1 cellular context compared by ENCODE assay signal in the genomic region with DNA sequence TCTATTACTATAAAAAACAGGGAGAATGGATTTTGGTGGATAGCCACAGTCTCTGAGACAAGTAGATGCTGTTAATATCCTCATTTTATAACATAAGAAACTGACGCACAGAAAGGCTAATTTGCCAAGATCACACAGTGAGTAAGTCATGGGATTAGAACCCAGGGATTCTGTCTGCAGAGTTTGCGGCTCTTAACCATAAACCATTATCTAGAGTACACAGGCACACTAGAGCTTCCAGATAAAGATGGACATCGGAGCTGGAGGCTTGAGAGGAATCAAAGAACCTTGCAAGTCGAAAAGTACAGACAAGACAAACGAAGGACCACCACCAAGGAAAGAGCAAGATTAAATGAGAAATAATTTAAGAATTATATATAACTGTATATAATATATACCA.
A peak's percentile ranks its signal among the peaks of the same experiment; 100 is the strongest.
TF ChIP-seq lines count a peak whose summit lies in the region.

No MANE protein-coding gene starts in this region.

TF ChIP-seq in K562, 482 proteins besides CTCF, POLR2A, EP300 and RAD21 (continued from another document and continues in another):
- TF ChIP-seq NFE2 (IDR thresholded peaks at IDR 0.05; ENCODE audit: low read depth), result peak; percentile 39; the same call in 1 of the 2 replicates
- TF ChIP-seq SAFB (IDR thresholded peaks at IDR 0.05; ENCODE audit: borderline replicate concordance, low read depth, low read length), result no peak
- no peak for TF ChIP-seq FOXK1 (CRISPR knock-in tag; IDR thresholded peaks at IDR 0.05; ENCODE audit: borderline replicate concordance)
- TF ChIP-seq FOXJ3 (CRISPR knock-in tag; IDR thresholded peaks at IDR 0.05), result no peak
- TF ChIP-seq, protein P1, sequence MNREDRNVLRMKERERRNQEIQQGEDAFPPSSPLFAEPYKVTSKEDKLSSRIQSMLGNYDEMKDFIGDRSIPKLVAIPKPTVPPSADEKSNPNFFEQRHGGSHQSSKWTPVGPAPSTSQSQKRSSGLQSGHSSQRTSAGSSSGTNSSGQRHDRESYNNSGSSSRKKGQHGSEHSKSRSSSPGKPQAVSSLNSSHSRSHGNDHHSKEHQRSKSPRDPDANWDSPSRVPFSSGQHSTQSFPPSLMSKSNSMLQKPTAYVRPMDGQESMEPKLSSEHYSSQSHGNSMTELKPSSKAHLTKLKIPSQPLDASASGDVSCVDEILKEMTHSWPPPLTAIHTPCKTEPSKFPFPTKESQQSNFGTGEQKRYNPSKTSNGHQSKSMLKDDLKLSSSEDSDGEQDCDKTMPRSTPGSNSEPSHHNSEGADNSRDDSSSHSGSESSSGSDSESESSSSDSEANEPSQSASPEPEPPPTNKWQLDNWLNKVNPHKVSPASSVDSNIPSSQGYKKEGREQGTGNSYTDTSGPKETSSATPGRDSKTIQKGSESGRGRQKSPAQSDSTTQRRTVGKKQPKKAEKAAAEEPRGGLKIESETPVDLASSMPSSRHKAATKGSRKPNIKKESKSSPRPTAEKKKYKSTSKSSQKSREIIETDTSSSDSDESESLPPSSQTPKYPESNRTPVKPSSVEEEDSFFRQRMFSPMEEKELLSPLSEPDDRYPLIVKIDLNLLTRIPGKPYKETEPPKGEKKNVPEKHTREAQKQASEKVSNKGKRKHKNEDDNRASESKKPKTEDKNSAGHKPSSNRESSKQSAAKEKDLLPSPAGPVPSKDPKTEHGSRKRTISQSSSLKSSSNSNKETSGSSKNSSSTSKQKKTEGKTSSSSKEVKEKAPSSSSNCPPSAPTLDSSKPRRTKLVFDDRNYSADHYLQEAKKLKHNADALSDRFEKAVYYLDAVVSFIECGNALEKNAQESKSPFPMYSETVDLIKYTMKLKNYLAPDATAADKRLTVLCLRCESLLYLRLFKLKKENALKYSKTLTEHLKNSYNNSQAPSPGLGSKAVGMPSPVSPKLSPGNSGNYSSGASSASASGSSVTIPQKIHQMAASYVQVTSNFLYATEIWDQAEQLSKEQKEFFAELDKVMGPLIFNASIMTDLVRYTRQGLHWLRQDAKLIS (CRISPR knock-in tag; IDR thresholded peaks at IDR 0.05), result no peak
- TF ChIP-seq, protein P2, sequence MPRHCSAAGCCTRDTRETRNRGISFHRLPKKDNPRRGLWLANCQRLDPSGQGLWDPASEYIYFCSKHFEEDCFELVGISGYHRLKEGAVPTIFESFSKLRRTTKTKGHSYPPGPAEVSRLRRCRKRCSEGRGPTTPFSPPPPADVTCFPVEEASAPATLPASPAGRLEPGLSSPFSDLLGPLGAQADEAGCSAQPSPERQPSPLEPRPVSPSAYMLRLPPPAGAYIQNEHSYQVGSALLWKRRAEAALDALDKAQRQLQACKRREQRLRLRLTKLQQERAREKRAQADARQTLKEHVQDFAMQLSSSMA (CRISPR knock-in tag; IDR thresholded peaks at IDR 0.05), result no peak
- no peak for TF ChIP-seq SAFB2 (IDR thresholded peaks at IDR 0.05; ENCODE audit: borderline replicate concordance, low read depth, low read length, severe bottlenecking)
- TF ChIP-seq CSDE1 (IDR thresholded peaks at IDR 0.05), result no peak
- TF ChIP-seq ZMIZ1 (IDR thresholded peaks at IDR 0.05; ENCODE audit: low read depth in 2 of 2, low read length in 2 of 2), result peak in 1 of 2 experiments; percentile 88; a peak in 2 of 4 replicates
- TF ChIP-seq SIN3A (IDR thresholded peaks at IDR 0.05; ENCODE audit: borderline replicate concordance in 2 of 2, control insufficient read depth in 1 of 2, low read depth in 2 of 2, low read length in 2 of 2), result no peak
- no peak for TF ChIP-seq RFX7 (CRISPR knock-in tag; IDR thresholded peaks at IDR 0.05)
- TF ChIP-seq ETS2 (tag; IDR thresholded peaks at IDR 0.05; ENCODE audit: borderline replicate concordance, poor library complexity, severe bottlenecking), result no peak
- no peak for TF ChIP-seq ZNF79 (CRISPR knock-in tag; IDR thresholded peaks at IDR 0.05; ENCODE audit: low read depth)
- no peak for TF ChIP-seq ELF1 (tag; IDR thresholded peaks at IDR 0.05)
- no peak for TF ChIP-seq CEBPG (CRISPR knock-in tag; IDR thresholded peaks at IDR 0.05)
- no peak for TF ChIP-seq CEBPG (tag; conservative IDR thresholded peaks at IDR 0.05 in 1 of 2, IDR thresholded peaks at IDR 0.05 in 1 of 2)
- no peak for TF ChIP-seq KLF10 (CRISPR knock-in tag; IDR thresholded peaks at IDR 0.05)
- no peak for TF ChIP-seq TEAD1 (CRISPR knock-in tag; IDR thresholded peaks at IDR 0.05)
- TF ChIP-seq ZNF239 (CRISPR knock-in tag; IDR thresholded peaks at IDR 0.05), result no peak
- no peak for TF ChIP-seq KAT2B (IDR thresholded peaks at IDR 0.05; ENCODE audit: low read depth, low read length)
- no peak for TF ChIP-seq HBP1 (CRISPR knock-in tag; IDR thresholded peaks at IDR 0.05)
- TF ChIP-seq DPF2 (IDR thresholded peaks at IDR 0.05), result peak; percentile 96
- TF ChIP-seq PHF8 (IDR thresholded peaks at IDR 0.05; ENCODE audit: borderline replicate concordance, low read length), result no peak
- TF ChIP-seq, protein P3, sequence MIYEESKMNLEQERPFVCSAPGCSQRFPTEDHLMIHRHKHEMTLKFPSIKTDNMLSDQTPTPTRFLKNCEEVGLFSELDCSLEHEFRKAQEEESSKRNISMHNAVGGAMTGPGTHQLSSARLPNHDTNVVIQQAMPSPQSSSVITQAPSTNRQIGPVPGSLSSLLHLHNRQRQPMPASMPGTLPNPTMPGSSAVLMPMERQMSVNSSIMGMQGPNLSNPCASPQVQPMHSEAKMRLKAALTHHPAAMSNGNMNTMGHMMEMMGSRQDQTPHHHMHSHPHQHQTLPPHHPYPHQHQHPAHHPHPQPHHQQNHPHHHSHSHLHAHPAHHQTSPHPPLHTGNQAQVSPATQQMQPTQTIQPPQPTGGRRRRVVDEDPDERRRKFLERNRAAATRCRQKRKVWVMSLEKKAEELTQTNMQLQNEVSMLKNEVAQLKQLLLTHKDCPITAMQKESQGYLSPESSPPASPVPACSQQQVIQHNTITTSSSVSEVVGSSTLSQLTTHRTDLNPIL (CRISPR knock-in tag; IDR thresholded peaks at IDR 0.05), result no peak
- no peak for TF ChIP-seq PRPF4 (IDR thresholded peaks at IDR 0.05; ENCODE audit: insufficient read depth, low read depth, low read length, poor library complexity, severe bottlenecking)
- TF ChIP-seq ZNF76 (CRISPR knock-in tag; IDR thresholded peaks at IDR 0.05; ENCODE audit: borderline replicate concordance), result no peak
- TF ChIP-seq ZNF75A (CRISPR knock-in tag; IDR thresholded peaks at IDR 0.05), result no peak
- no peak for TF ChIP-seq JUN (IDR thresholded peaks at IDR 0.05; ENCODE audit: borderline replicate concordance, low read depth, low read length)
- no peak for TF ChIP-seq JUN (CRISPR knock-in tag; IDR thresholded peaks at IDR 0.05; ENCODE audit: borderline replicate concordance)
- TF ChIP-seq ILF3 (IDR thresholded peaks at IDR 0.05; ENCODE audit: borderline replicate concordance), result no peak
- no peak for TF ChIP-seq SNIP1 (IDR thresholded peaks at IDR 0.05; ENCODE audit: low read depth)
- TF ChIP-seq, protein P4, sequence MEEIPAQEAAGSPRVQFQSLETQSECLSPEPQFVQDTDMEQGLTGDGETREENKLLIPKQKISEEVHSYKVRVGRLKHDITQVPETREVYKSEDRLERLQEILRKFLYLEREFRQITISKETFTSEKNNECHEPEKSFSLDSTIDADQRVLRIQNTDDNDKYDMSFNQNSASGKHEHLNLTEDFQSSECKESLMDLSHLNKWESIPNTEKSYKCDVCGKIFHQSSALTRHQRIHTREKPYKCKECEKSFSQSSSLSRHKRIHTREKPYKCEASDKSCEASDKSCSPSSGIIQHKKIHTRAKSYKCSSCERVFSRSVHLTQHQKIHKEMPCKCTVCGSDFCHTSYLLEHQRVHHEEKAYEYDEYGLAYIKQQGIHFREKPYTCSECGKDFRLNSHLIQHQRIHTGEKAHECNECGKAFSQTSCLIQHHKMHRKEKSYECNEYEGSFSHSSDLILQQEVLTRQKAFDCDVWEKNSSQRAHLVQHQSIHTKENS (CRISPR knock-in tag; IDR thresholded peaks at IDR 0.05), result no peak
- no peak for TF ChIP-seq ILK (tag; IDR thresholded peaks at IDR 0.05; ENCODE audit: borderline replicate concordance, low read depth)
- TF ChIP-seq TCF7L2 (IDR thresholded peaks at IDR 0.05; ENCODE audit: low read depth, low read length), result no peak
- peak; percentile 96 for TF ChIP-seq TEAD4 (IDR thresholded peaks at IDR 0.05; ENCODE audit: low read length)
- TF ChIP-seq TEAD4 (CRISPR knock-in tag; IDR thresholded peaks at IDR 0.05; ENCODE audit: borderline replicate concordance), result no peak
- no peak for TF ChIP-seq DDX20 (tag; IDR thresholded peaks at IDR 0.05; ENCODE audit: low read depth)
- TF ChIP-seq, protein P5, sequence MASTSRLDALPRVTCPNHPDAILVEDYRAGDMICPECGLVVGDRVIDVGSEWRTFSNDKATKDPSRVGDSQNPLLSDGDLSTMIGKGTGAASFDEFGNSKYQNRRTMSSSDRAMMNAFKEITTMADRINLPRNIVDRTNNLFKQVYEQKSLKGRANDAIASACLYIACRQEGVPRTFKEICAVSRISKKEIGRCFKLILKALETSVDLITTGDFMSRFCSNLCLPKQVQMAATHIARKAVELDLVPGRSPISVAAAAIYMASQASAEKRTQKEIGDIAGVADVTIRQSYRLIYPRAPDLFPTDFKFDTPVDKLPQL (IDR thresholded peaks at IDR 0.05; ENCODE audit: extremely low read depth, insufficient read length), result no peak
- TF ChIP-seq NELFE (IDR thresholded peaks at IDR 0.05; ENCODE audit: insufficient read depth, insufficient read length), result no peak
- TF ChIP-seq SETDB1 (IDR thresholded peaks at IDR 0.05; ENCODE audit: low read length), result no peak
- TF ChIP-seq CHCHD3 (CRISPR knock-in tag; IDR thresholded peaks at IDR 0.05), result no peak
- TF ChIP-seq DNMT1 (IDR thresholded peaks at IDR 0.05), result no peak
- TF ChIP-seq MLLT1 (IDR thresholded peaks at IDR 0.05), result peak in 1 of 2 experiments; percentile 51; a peak in 1 of 4 replicates
- TF ChIP-seq ZNF77 (CRISPR knock-in tag; IDR thresholded peaks at IDR 0.05), result no peak
- no peak for TF ChIP-seq ZNF184 (CRISPR knock-in tag; IDR thresholded peaks at IDR 0.05)
- no peak for TF ChIP-seq KLF1 (tag; IDR thresholded peaks at IDR 0.05)
- no peak for TF ChIP-seq SRSF9 (IDR thresholded peaks at IDR 0.05; ENCODE audit: borderline replicate concordance, low read depth, low read length)
- no peak for TF ChIP-seq BRF2 (IDR thresholded peaks at IDR 0.05; ENCODE audit: borderline replicate concordance, insufficient read depth, insufficient read length)
- TF ChIP-seq NR3C1 (CRISPR knock-in tag; IDR thresholded peaks at IDR 0.05), result no peak
- TF ChIP-seq, protein P6, sequence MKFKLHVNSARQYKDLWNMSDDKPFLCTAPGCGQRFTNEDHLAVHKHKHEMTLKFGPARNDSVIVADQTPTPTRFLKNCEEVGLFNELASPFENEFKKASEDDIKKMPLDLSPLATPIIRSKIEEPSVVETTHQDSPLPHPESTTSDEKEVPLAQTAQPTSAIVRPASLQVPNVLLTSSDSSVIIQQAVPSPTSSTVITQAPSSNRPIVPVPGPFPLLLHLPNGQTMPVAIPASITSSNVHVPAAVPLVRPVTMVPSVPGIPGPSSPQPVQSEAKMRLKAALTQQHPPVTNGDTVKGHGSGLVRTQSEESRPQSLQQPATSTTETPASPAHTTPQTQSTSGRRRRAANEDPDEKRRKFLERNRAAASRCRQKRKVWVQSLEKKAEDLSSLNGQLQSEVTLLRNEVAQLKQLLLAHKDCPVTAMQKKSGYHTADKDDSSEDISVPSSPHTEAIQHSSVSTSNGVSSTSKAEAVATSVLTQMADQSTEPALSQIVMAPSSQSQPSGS (CRISPR knock-in tag; IDR thresholded peaks at IDR 0.05), result no peak
- no peak for TF ChIP-seq FUS (optimal IDR thresholded peaks at IDR 0.05; ENCODE audit: low read depth, low read length)
